Comparison of ENCODE assay signal across 9 cellular contexts in genomic region chr1:154220970-154221814, GRCh38. TPM values are rescaled to one million over a fixed set of nuclear protein-coding genes. Genes with fewer than 3 reads are reported as not detected.
DNase-seq lines count a peak whose midpoint lies in the region; ATAC-seq and TF ChIP-seq lines count a peak whose summit lies in the region.
"Had no signal": no experiment of that assay in that cellular context is flagged by ENCODE, and none has a peak within 500 bp of the region (broad histone marks: within the 10 kb centered on the region; RNA-seq: fewer than 3 reads in every experiment).

No MANE protein-coding gene starts in this region.

- CTCF ChIA-PET in activated B cell treated with CpG ODN at 0.5 μM for 24 hours (lab: Charles Lee), result interaction anchor here (0.8 kb wide), 1 partner anchor 114 kb away, joined by 3 read pairs; no protein-coding TSS in a partner anchor

- no peaks in the 10 kb centered on the region for H3K27me3 Mint-ChIP-seq in CD4-positive, CD25-positive, alpha-beta regulatory T cell
- no peaks in the 10 kb centered on the region for H3K27me3 Mint-ChIP-seq in activated B cell treated with CpG ODN at 0.5 μM for 24 hours

- peak overlapping the region; percentile 91 to 99 (median 96) for H3K4me3 Mint-ChIP-seq in CD4-positive, CD25-positive, alpha-beta regulatory T cell
- peak overlapping the region; percentile 99 for H3K4me3 Mint-ChIP-seq in activated B cell treated with CpG ODN at 0.5 μM for 24 hours

- H3K27ac Mint-ChIP-seq in CD4-positive, CD25-positive, alpha-beta regulatory T cell, result peak overlapping the region; percentile 99 to 100 (median 99)
- peak overlapping the region; percentile 100 for H3K27ac Mint-ChIP-seq in activated B cell treated with CpG ODN at 0.5 μM for 24 hours

- H3K36me3 Mint-ChIP-seq in CD4-positive, CD25-positive, alpha-beta regulatory T cell, result peaks cover 30% of the 10 kb centered on the region
- H3K36me3 Mint-ChIP-seq in activated B cell treated with CpG ODN at 0.5 μM for 24 hours (ENCODE audit: low read depth), result peaks cover 64% of the 10 kb centered on the region

- peak; percentile 68 to 79 (median 78) for DNase-seq in CD4-positive, CD25-positive, alpha-beta regulatory T cell
- DNase-seq in Jurkat, Clone E6-1 (ENCODE audit: low read depth, low spot score), result no peak
- DNase-seq in activated B cell treated with CpG ODN at 0.5 μM for 24 hours, result peak; percentile 62
- peak; percentile 50 to 54 for DNase-seq in cardiac fibroblast (ENCODE audit: low read depth in 2 of 2)
- DNase-seq in kidney epithelial cell (ENCODE audit: low read depth), result no peak
- DNase-seq in stimulated activated CD4-positive, alpha-beta T cell treated with anti-CD3 and anti-CD28 coated beads, Interleukin-1b, Interleukin-23, amount 100 ng/mL, for 24 hours (ENCODE audit: low read depth in 4 of 4, low spot score in 1 of 4), result peak; percentile 38 to 56 (median 41)

- peaks cover 47 to 85% (median 65%) of the 10 kb centered on the region in 4 donors for H3K4me1 Mint-ChIP-seq in CD4-positive, CD25-positive, alpha-beta regulatory T cell
- H3K4me1 Mint-ChIP-seq in activated B cell treated with CpG ODN at 0.5 μM for 24 hours, result peaks cover 80% of the 10 kb centered on the region

- H3K4me1 ChIP-seq in CD4-positive, CD25-positive, alpha-beta regulatory T cell (ENCODE audit: control insufficient read depth, insufficient read depth, low read length, poor library complexity, severe bottlenecking), result peaks cover 58% of the 10 kb centered on the region

- H3K27me3 ChIP-seq in CD4-positive, CD25-positive, alpha-beta regulatory T cell (ENCODE audit: control insufficient read depth, insufficient read depth, low read length), result no peaks in the 10 kb centered on the region
- H3K27me3 ChIP-seq in kidney epithelial cell (ENCODE audit: control insufficient read depth, insufficient read depth, low read length), result no peaks in the 10 kb centered on the region

- intact Hi-C loops in activated B cell treated with CpG ODN at 0.5 μM for 24 hours (cut with micrococcal nuclease), result loop anchor here (1.0 to 2.0 kb wide), 7 partner anchors 38 to 430 kb away; partner anchors contain the start of genes DENND4B, HAX1 and UBE2Q1

- peaks cover 31% of the 10 kb centered on the region for H3K36me3 ChIP-seq in CD4-positive, CD25-positive, alpha-beta regulatory T cell (ENCODE audit: control insufficient read depth, insufficient read depth, low read length)
- no peaks in the 10 kb centered on the region for H3K36me3 ChIP-seq in kidney epithelial cell (ENCODE audit: control insufficient read depth, insufficient read depth, low read length)

- POLR2A ChIA-PET in activated B cell treated with CpG ODN at 0.5 μM for 24 hours (lab: Charles Lee), result interaction anchor here (0.6 to 3.5 kb wide), 17 partner anchors 21 to 494 kb away, joined by 3 to 31 read pairs (median 6); partner anchors contain the start of genes HAX1, INTS3, RAB13 and RPS27

- TF ChIP-seq CTCF in activated B cell treated with CpG ODN at 0.5 μM for 24 hours (IDR thresholded peaks at IDR 0.05) (no peak), cardiac fibroblast (IDR thresholded peaks at IDR 0.05; ENCODE audit: low read depth, low read length) (no peak), kidney epithelial cell (IDR thresholded peaks at IDR 0.05; ENCODE audit: insufficient read depth, low read length, poor library complexity, severe bottlenecking) (no peak)

- peaks cover 0 to 3% (median 0%) of the 10 kb centered on the region in 7 donors for H3K9me3 Mint-ChIP-seq in CD4-positive, CD25-positive, alpha-beta regulatory T cell
- no peaks in the 10 kb centered on the region for H3K9me3 Mint-ChIP-seq in activated B cell treated with CpG ODN at 0.5 μM for 24 hours

- peak overlapping the region; percentile 99 for H3K27ac ChIP-seq in CD4-positive, CD25-positive, alpha-beta regulatory T cell (ENCODE audit: insufficient read depth, low read length, poor library complexity, severe bottlenecking)

- no peaks in the 10 kb centered on the region for H3K9me3 ChIP-seq in CD4-positive, CD25-positive, alpha-beta regulatory T cell (ENCODE audit: control insufficient read depth in 2 of 2, low read length in 2 of 2)

- peak overlapping the region; percentile 91 for H3K4me3 ChIP-seq in CD4-positive, CD25-positive, alpha-beta regulatory T cell (ENCODE audit: low read depth, low read length)
- peak overlapping the region; percentile 87 for H3K4me3 ChIP-seq in Jurkat, Clone E6-1 (ENCODE audit: low read length)
- H3K4me3 ChIP-seq in cardiac fibroblast (replicated peaks in 1 of 2; ENCODE audit: low read depth in 2 of 2, low read length in 2 of 2) (peak overlapping the region; percentile 84 to 89), kidney epithelial cell (ENCODE audit: low read depth, low read length) (peak overlapping the region; percentile 88)

- peak; percentile 39 to 43 for ATAC-seq in CD4-positive, CD25-positive, alpha-beta regulatory T cell (ENCODE audit: low read depth in 2 of 2)
- ATAC-seq in GM19395 (IDR thresholded peaks at IDR 0.05; ENCODE audit: unreplicated experiment) (peak; percentile 19), activated B cell treated with CpG ODN at 0.5 μM for 24 hours (ENCODE audit: low read depth) (peak; percentile 26), HG03565 (IDR thresholded peaks at IDR 0.05; ENCODE audit: unreplicated experiment) (no peak)

RNA-seq across cellular contexts. Expression of gene UBAP2L, which starts 0.4 kb away (rescaled TPM):
- 194 TPM for total RNA-seq in CD4-positive, CD25-positive, alpha-beta regulatory T cell
- polyA plus RNA-seq in CD4-positive, CD25-positive, alpha-beta regulatory T cell, result 10 to 100 TPM; 40.8 to 53.0 (median 46.0) TPM
- 187 TPM for polyA plus RNA-seq in Jurkat, Clone E6-1 (2012; ENCODE audit: insufficient read depth, insufficient read length)
- total RNA-seq in activated B cell treated with CpG ODN at 0.5 μM for 24 hours, result 209 and 234 TPM in 2 replicates
- total RNA-seq in kidney epithelial cell, result 61.7 and 70.9 TPM in 2 replicates

RNA-seq across cellular contexts. Expression of gene CFAP141, which starts 15.1 kb away (rescaled TPM):
- not detected for total RNA-seq in CD4-positive, CD25-positive, alpha-beta regulatory T cell
- not detected for polyA plus RNA-seq in CD4-positive, CD25-positive, alpha-beta regulatory T cell
- polyA plus RNA-seq in Jurkat, Clone E6-1 (2012; ENCODE audit: insufficient read depth, insufficient read length), result not detected
- not detected in 2 replicates for total RNA-seq in activated B cell treated with CpG ODN at 0.5 μM for 24 hours
- not detected in 2 replicates for total RNA-seq in kidney epithelial cell
- total RNA-seq: glomerular endothelial cell had no signal

RNA-seq across cellular contexts. Expression of gene TPM3, which starts 29.3 kb away (rescaled TPM):
- total RNA-seq in CD4-positive, CD25-positive, alpha-beta regulatory T cell, result 412 TPM
- polyA plus RNA-seq in CD4-positive, CD25-positive, alpha-beta regulatory T cell, result 1,000 to 10,000 TPM in 1 of 4 donors, 100 to 1,000 TPM in 3; 780 to 1,027 (median 844) TPM
- 474 TPM for polyA plus RNA-seq in Jurkat, Clone E6-1 (2012; ENCODE audit: insufficient read depth, insufficient read length)
- total RNA-seq in activated B cell treated with CpG ODN at 0.5 μM for 24 hours (466 and 509 TPM in 2 replicates), kidney epithelial cell (434 and 529 TPM in 2 replicates)

RNA-seq across cellular contexts. Expression of gene HAX1, which starts 51.2 kb away (rescaled TPM):
- total RNA-seq in CD4-positive, CD25-positive, alpha-beta regulatory T cell, result 60.2 TPM
- polyA plus RNA-seq in CD4-positive, CD25-positive, alpha-beta regulatory T cell, result 100 to 1,000 TPM; 166 to 213 (median 194) TPM
- 244 TPM for polyA plus RNA-seq in Jurkat, Clone E6-1 (2012; ENCODE audit: insufficient read depth, insufficient read length)
- total RNA-seq in activated B cell treated with CpG ODN at 0.5 μM for 24 hours (89.4 and 93.0 TPM in 2 replicates), kidney epithelial cell (106 and 117 TPM in 2 replicates)

Comparison
In these comparisons a context has a peak if more than half of its experiments do, and no peak if none do; other contexts are left out.
1. DNase-seq: peak in CD4-positive, CD25-positive, alpha-beta regulatory T cell (3 of 3), activated B cell treated with CpG ODN at 0.5 μM for 24 hours (single experiment), cardiac fibroblast (2 of 2) and stimulated activated CD4-positive, alpha-beta T cell treated with anti-CD3 and anti-CD28 coated beads, Interleukin-1b, Interleukin-23, amount 100 ng/mL, for 24 hours (4 of 4); none in Jurkat, Clone E6-1 (single experiment) and kidney epithelial cell (single experiment).
2. Peak in every context shown above with its lines, with median percentiles within 50 percentile points of each other: H3K4me3 ChIP-seq.